Comparison of ENCODE assay signal across 1 cellular context in genomic region chr11:115154355-115154736, GRCh38.
TF ChIP-seq lines count a peak whose summit lies in the region.

No MANE protein-coding gene starts in this region.

TF ChIP-seq in GM23338, 12 proteins besides CTCF, POLR2A, EP300 and RAD21 (continued from another document):
- TF ChIP-seq ETS1 (IDR thresholded peaks at IDR 0.05) = no peak
- no peak for TF ChIP-seq POLR2AphosphoS5 (IDR thresholded peaks at IDR 0.05; ENCODE audit: low read depth)
TF ChIP-seq in GM23338: peak in this region for 0.
